ENCODE assay signal across 23 cellular contexts in the genomic region with DNA sequence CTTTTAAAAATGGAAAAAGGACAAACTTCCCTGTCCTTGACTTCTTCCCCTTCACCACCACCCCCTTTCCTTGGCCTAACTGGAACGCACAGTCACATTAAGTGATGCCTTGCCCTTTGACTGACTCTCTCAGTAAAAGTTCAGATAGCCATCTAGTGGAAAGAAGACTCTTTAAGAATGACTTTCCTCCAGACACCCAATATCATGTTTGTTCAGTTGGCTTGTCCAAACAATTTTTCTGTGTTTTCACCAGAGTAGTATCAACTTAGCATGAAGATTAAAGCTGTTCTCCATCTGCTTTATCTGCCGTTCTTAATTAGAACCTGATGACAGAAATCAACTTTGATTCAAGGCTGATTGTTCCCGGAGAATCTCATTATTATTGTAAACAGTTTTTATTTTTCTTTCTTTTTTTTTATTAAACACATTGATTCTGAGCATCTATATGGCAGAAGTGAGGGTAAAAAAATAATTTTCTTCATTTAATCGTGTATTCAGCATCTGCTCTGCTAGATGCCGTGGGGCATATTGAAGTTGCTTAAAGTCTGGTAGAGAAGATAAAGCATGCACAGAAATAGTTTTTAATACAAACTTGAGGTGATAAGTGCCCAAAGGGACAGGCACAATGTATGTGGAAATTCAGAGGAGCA. TPM values are rescaled to one million over a fixed set of nuclear protein-coding genes. Genes with fewer than 3 reads are reported as not detected.
DNase-seq lines count a peak whose midpoint lies in the region; ATAC-seq, FAIRE-seq and TF ChIP-seq lines count a peak whose summit lies in the region.
"Had no signal": no experiment of that assay in that cellular context is flagged by ENCODE, and none has a peak within 500 bp of the region (broad histone marks: within the 10 kb centered on the region; RNA-seq: fewer than 3 reads in every experiment).

No MANE protein-coding gene starts in this region.

- peak; percentile 38 for ATAC-seq in PC-3
- ATAC-seq in HepG2, result no peak
- no peak for ATAC-seq in GM19467 (IDR thresholded peaks at IDR 0.05; ENCODE audit: unreplicated experiment)
- no peak for ATAC-seq in GM21515 (IDR thresholded peaks at IDR 0.05; ENCODE audit: unreplicated experiment)
- ATAC-seq: gastrocnemius medialis had no signal

- H3K27me3 Mint-ChIP-seq in activated T-helper 1 cell treated with anti-CD3 and anti-CD28 coated beads, Interleukin-12 subunit alpha, Interleukin-12 subunit beta, Interleukin-2, Interleukin-4 antibody, amounts not matched to agents 30 ng/mL and 10 ng/mL and 1 ng/mL, durations not matched to agents 14 hours and 24 hours and 36 hours (ENCODE audit: insufficient read depth), result peaks cover 4% of the 10 kb centered on the region
- H3K27me3 Mint-ChIP-seq: dendritic cell treated with granulocyte-macrophage colony-stimulating factor and Interleukin-4, amounts not matched to agents 40 ng/mL and 50 ng/mL, for 4 days had no signal

- no peaks in the 10 kb centered on the region for H3K9me3 Mint-ChIP-seq in activated T-helper 1 cell treated with anti-CD3 and anti-CD28 coated beads, Interleukin-12 subunit alpha, Interleukin-12 subunit beta, Interleukin-2, Interleukin-4 antibody, amounts not matched to agents 30 ng/mL and 10 ng/mL and 1 ng/mL, durations not matched to agents 14 hours and 24 hours and 36 hours
- H3K9me3 Mint-ChIP-seq: dendritic cell treated with granulocyte-macrophage colony-stimulating factor and Interleukin-4, amounts not matched to agents 40 ng/mL and 50 ng/mL, for 4 days had no signal

- no peak for TF ChIP-seq RAD21 in HepG2 (CRISPR knock-in tag; IDR thresholded peaks at IDR 0.05)

- no peak overlapping the region for H3K27ac Mint-ChIP-seq in activated T-helper 1 cell treated with anti-CD3 and anti-CD28 coated beads, Interleukin-12 subunit alpha, Interleukin-12 subunit beta, Interleukin-2, Interleukin-4 antibody, amounts not matched to agents 30 ng/mL and 10 ng/mL and 1 ng/mL, durations not matched to agents 14 hours and 24 hours and 36 hours
- H3K27ac Mint-ChIP-seq: dendritic cell treated with granulocyte-macrophage colony-stimulating factor and Interleukin-4, amounts not matched to agents 40 ng/mL and 50 ng/mL, for 4 days had no signal

- H4K20me1 ChIP-seq in PC-3 (ENCODE audit: low read length) (no peaks in the 10 kb centered on the region), HepG2 (ENCODE audit: insufficient read depth, low read length) (peaks cover 4% of the 10 kb centered on the region; the same call in 1 of the 2 replicates)

- in situ Hi-C loops in HepG2 (cut with HindIII; ENCODE audit: extremely low pct_ligation_motif_present, low pct_unique_long_range_greater_than_20kb), result no loop called here

- H3K4me2 ChIP-seq in PC-3 (ENCODE audit: low read length) (no peak overlapping the region), HepG2 (ENCODE audit: low read depth, low read length) (no peak overlapping the region)

- H3K27me3 ChIP-seq in PC-3 (ENCODE audit: low read length) (no peaks in the 10 kb centered on the region), HepG2 (ENCODE audit: control insufficient read depth in 1 of 2, insufficient read depth in 2 of 2, low read length in 2 of 2) (no peaks in the 10 kb centered on the region)
- H3K27me3 ChIP-seq: adrenal gland, cardiac muscle cell, gastrocnemius medialis, vagina had no signal

- H3K4me1 Mint-ChIP-seq in activated T-helper 1 cell treated with anti-CD3 and anti-CD28 coated beads, Interleukin-12 subunit alpha, Interleukin-12 subunit beta, Interleukin-2, Interleukin-4 antibody, amounts not matched to agents 30 ng/mL and 10 ng/mL and 1 ng/mL, durations not matched to agents 14 hours and 24 hours and 36 hours (ENCODE audit: low read depth), result no peaks in the 10 kb centered on the region

- H2AFZ ChIP-seq in PC-3 (ENCODE audit: low read length) (no peak overlapping the region), HepG2 (ENCODE audit: low read length) (no peak overlapping the region)

- no peaks in the 10 kb centered on the region for H3K9me3 ChIP-seq in PC-3 (ENCODE audit: low read length)
- H3K9me3 ChIP-seq in HepG2 (ENCODE audit: low read length), result no peaks in the 10 kb centered on the region
- H3K9me3 ChIP-seq: adrenal gland, gastrocnemius medialis, vagina had no signal

- 72% methylated on average over 5 of the region's 5 CpGs for WGBS in HepG2 (ENCODE audit: low lambda C conversion rate)

- H3K27ac ChIP-seq in PC-3 (ENCODE audit: low read length) (no peak overlapping the region), HepG2 (ENCODE audit: extremely low read length, insufficient read depth, low read length) (no peak overlapping the region)
- H3K27ac ChIP-seq: cardiac muscle cell, gastrocnemius medialis, vagina had no signal

- CTCF ChIA-PET in PC-3 (lab: Charles Lee) (no interaction called here), HepG2 (lab: Yijun Ruan, JAX; ENCODE audit: low intra/inter-chr PET ratio, low total read pairs) (no interaction called here)

- H3K4me1 ChIP-seq in PC-3 (ENCODE audit: insufficient read depth, low read length) (0 out of 2 replicates have a peak, but pooled peaks cover 7% of the 10 kb centered on the region), HepG2 (ENCODE audit: insufficient read depth, low read length) (peaks cover 48% of the 10 kb centered on the region)
- H3K4me1 ChIP-seq: gastrocnemius medialis had no signal

- POLR2A ChIA-PET in PC-3 (lab: Charles Lee; ENCODE audit: unreplicated experiment), result no interaction called here
- POLR2A ChIA-PET in HepG2 (lab: Yijun Ruan, JAX), result no interaction called here

- no peak for TF ChIP-seq POLR2A in HepG2 (IDR thresholded peaks at IDR 0.05; ENCODE audit: insufficient read depth in 1 of 2, low read depth in 2 of 2, low read length in 2 of 2)

- H3K4me3 ChIP-seq in PC-3 (ENCODE audit: low read length) (no peak overlapping the region), HepG2 (replicated peaks in 1 of 3; ENCODE audit: insufficient read depth in 1 of 3, low read depth in 2 of 3, low read length in 3 of 3) (no peak overlapping the region)
- H3K4me3 ChIP-seq: adrenal gland, cardiac muscle cell, gastrocnemius medialis, vagina had no signal

- TF ChIP-seq EP300 in HepG2 (IDR thresholded peaks at IDR 0.05; ENCODE audit: low read depth in 2 of 2, low read length in 2 of 2) (no peak), HepG2 (CRISPR knock-in tag; IDR thresholded peaks at IDR 0.05; ENCODE audit: borderline replicate concordance) (no peak)

- DNase-seq in NCI-H1694 (lab: John Stamatoyannopoulos, UW) (peak; percentile 1), NCI-H1694 treated with DMSO at 0.1 percent for 48 hours (lab: John Stamatoyannopoulos, UW) (no peak), PC-3 (peak; percentile 17), brain pericyte (ENCODE audit: low read depth, low spot score) (peak; percentile 29), HepG2 (ENCODE audit: low spot score) (no peak)
- no peak for DNase-seq in activated T-helper 1 cell treated with anti-CD3 and anti-CD28 coated beads, Interleukin-12 subunit alpha, Interleukin-12 subunit beta, Interleukin-2, Interleukin-4 antibody, amounts not matched to agents 30 ng/mL and 10 ng/mL and 1 ng/mL, durations not matched to agents 14 hours and 24 hours and 36 hours (ENCODE audit: low spot score)
- DNase-seq: 8988T; activated CD4-positive, alpha-beta T cell treated with anti-CD3 and anti-CD28 coated beads, Interleukin-2, amount 50 U/mL, for 4 hours; activated gamma-delta T cell; C1 segment of cervical spinal cord; gastrocnemius medialis; GDM1; Karpas-422; mammary epithelial cell; NCI-H526; right cardiac atrium; SHP77 had no signal

- peak; percentile 69 for FAIRE-seq in HepG2 (lab: Jason Lieb, UNC)

- TF ChIP-seq CTCF in PC-3 (conservative IDR thresholded peaks at IDR 0.05; ENCODE audit: low read depth, low read length) (no peak), HepG2 (CRISPR knock-in tag; IDR thresholded peaks at IDR 0.05) (peak; percentile 21; the same call in 1 of the 2 replicates)

- H3F3A ChIP-seq in PC-3 (ENCODE audit: low read length, unreplicated experiment), result no peaks in the 10 kb centered on the region

- H3K9ac ChIP-seq in PC-3 (ENCODE audit: low read length) (no peak overlapping the region), HepG2 (ENCODE audit: insufficient read depth, low read depth, low read length) (no peak overlapping the region)

- intact Hi-C loops in PC-3 (cut with micrococcal nuclease) (no loop called here), HepG2 (cut with micrococcal nuclease; ENCODE audit: unreplicated experiment) (no loop called here)
- intact Hi-C loops in activated T-helper 1 cell treated with anti-CD3 and anti-CD28 coated beads, Interleukin-12 subunit alpha, Interleukin-12 subunit beta, Interleukin-2, Interleukin-4 antibody, amounts not matched to agents 30 ng/mL and 10 ng/mL and 1 ng/mL, durations not matched to agents 14 hours and 24 hours and 36 hours (cut with micrococcal nuclease), result no loop called here

- H3K9me2 ChIP-seq in PC-3 (replicated peaks; ENCODE audit: low read length), result no peaks in the 10 kb centered on the region

- no peaks in the 10 kb centered on the region for H3K36me3 Mint-ChIP-seq in activated T-helper 1 cell treated with anti-CD3 and anti-CD28 coated beads, Interleukin-12 subunit alpha, Interleukin-12 subunit beta, Interleukin-2, Interleukin-4 antibody, amounts not matched to agents 30 ng/mL and 10 ng/mL and 1 ng/mL, durations not matched to agents 14 hours and 24 hours and 36 hours (ENCODE audit: low read depth)

- BruUV-seq in PC-3 (replicated peaks; lab: Mats Ljungman, UMichigan) (no TSS peak), HepG2 (replicated peaks; lab: Mats Ljungman, UMichigan) (no TSS peak)

- H3K79me2 ChIP-seq in PC-3 (ENCODE audit: low read length) (no peaks in the 10 kb centered on the region), HepG2 (ENCODE audit: insufficient read depth, low read length) (peaks cover 11% of the 10 kb centered on the region)

- no peak overlapping the region for H3K4me3 Mint-ChIP-seq in activated T-helper 1 cell treated with anti-CD3 and anti-CD28 coated beads, Interleukin-12 subunit alpha, Interleukin-12 subunit beta, Interleukin-2, Interleukin-4 antibody, amounts not matched to agents 30 ng/mL and 10 ng/mL and 1 ng/mL, durations not matched to agents 14 hours and 24 hours and 36 hours
- H3K4me3 Mint-ChIP-seq: dendritic cell treated with granulocyte-macrophage colony-stimulating factor and Interleukin-4, amounts not matched to agents 40 ng/mL and 50 ng/mL, for 4 days had no signal

- H3K36me3 ChIP-seq in PC-3 (ENCODE audit: low read depth, low read length) (no peaks in the 10 kb centered on the region), HepG2 (replicated peaks in 1 of 2; ENCODE audit: control insufficient read depth in 1 of 2, insufficient read depth in 2 of 2, low read length in 2 of 2) (no peaks in the 10 kb centered on the region)
- H3K36me3 ChIP-seq: adrenal gland, cardiac muscle cell, gastrocnemius medialis, vagina had no signal

RNA-seq across cellular contexts. Expression of a gene that starts 45.3 kb away (rescaled TPM):
- total RNA-seq in PC-3 (2014; rRNA removed) (7.2 and 9.7 TPM in 2 replicates), HepG2 (2016; rRNA removed; fragmentation: Illumina TruSeq; extraction: Trizol) (3.4 and 9.0 TPM in 2 replicates)
- total RNA-seq in HepG2 (2016; cell fraction: cytosol; rRNA removed; fragmentation: Illumina TruSeq; extraction: Trizol; ENCODE audit: low read depth), result 1.8 and 2.3 TPM in 2 replicates
- total RNA-seq in HepG2 (2016; cell fraction: insoluble cytoplasmic fraction; rRNA removed; fragmentation: Illumina TruSeq; extraction: Trizol), result 3.0 and 9.2 TPM in 2 replicates
- 4.6 and 5.3 TPM in 2 replicates for total RNA-seq in HepG2 (2016; cell fraction: membrane; rRNA removed; fragmentation: Illumina TruSeq; extraction: Trizol)
- 13.9 and 15.9 TPM in 2 replicates for total RNA-seq in HepG2 (2016; cell fraction: nucleus; rRNA removed; fragmentation: Illumina TruSeq; extraction: Trizol)
- 7.1 and 9.2 TPM in 2 replicates for polyA plus RNA-seq in HepG2 (2011; rRNA removed)
- polyA plus RNA-seq in HepG2 (2011; cell fraction: cytosol; rRNA removed), result 5.6 and 7.4 TPM in 2 replicates
- polyA plus RNA-seq in HepG2 (2011; cell fraction: nucleus; rRNA removed), result 13.5 and 15.9 TPM in 2 replicates
- polyA plus RNA-seq in HepG2 (2012), result 11.1 and 11.8 TPM in 2 replicates
- 1.2 TPM in 2 replicates for polyA plus RNA-seq in HepG2 (2016; cell fraction: cytosol; fragmentation: Illumina TruSeq; extraction: Trizol; ENCODE audit: low read depth)
- 4.0 and 4.9 TPM in 2 replicates for polyA plus RNA-seq in HepG2 (2016; cell fraction: insoluble cytoplasmic fraction; fragmentation: Illumina TruSeq; extraction: Trizol; ENCODE audit: low read depth)
- 2.7 and 2.8 TPM in 2 replicates for polyA plus RNA-seq in HepG2 (2016; cell fraction: membrane; fragmentation: Illumina TruSeq; extraction: Trizol; ENCODE audit: low read depth)
- 12.3 and 12.4 TPM in 2 replicates for polyA plus RNA-seq in HepG2 (2016; cell fraction: nucleus; fragmentation: Illumina TruSeq; extraction: Trizol; ENCODE audit: insufficient read depth, low read depth)
- 27.8 and 28.3 TPM in 2 replicates for polyA minus RNA-seq in HepG2 (2011; rRNA and poly(A)+ RNA removed; ENCODE audit: low replicate concordance)
- 8.1 and 9.1 TPM in 2 replicates for polyA minus RNA-seq in HepG2 (2011; cell fraction: cytosol; rRNA and poly(A)+ RNA removed)
- polyA minus RNA-seq in HepG2 (2011; cell fraction: nucleus; rRNA and poly(A)+ RNA removed), result 17.9 and 20.6 TPM in 2 replicates
- 5.5 and 6.6 TPM in 2 replicates for total RNA-seq in activated T-helper 1 cell treated with anti-CD3 and anti-CD28 coated beads, Interleukin-12 subunit alpha, Interleukin-12 subunit beta, Interleukin-2, Interleukin-4 antibody, amounts not matched to agents 30 ng/mL and 10 ng/mL and 1 ng/mL, durations not matched to agents 14 hours and 24 hours and 36 hours

Comparison
In these comparisons a context has a peak if more than half of its experiments do, and no peak if none do; other contexts are left out.
1. DNase-seq: peak in NCI-H1694 (single experiment), PC-3 (single experiment) and brain pericyte (single experiment); none in NCI-H1694 treated with DMSO at 0.1 percent for 48 hours (single experiment), HepG2 (single experiment) and activated T-helper 1 cell treated with anti-CD3 and anti-CD28 coated beads, Interleukin-12 subunit alpha, Interleukin-12 subunit beta, Interleukin-2, Interleukin-4 antibody, amounts not matched to agents 30 ng/mL and 10 ng/mL and 1 ng/mL, durations not matched to agents 14 hours and 24 hours and 36 hours (single experiment).